1 cellular context compared by ENCODE assay signal in genomic region chr17:19377602-19378415, GRCh38.
TF ChIP-seq lines count a peak whose summit lies in the region.

No MANE protein-coding gene starts in this region.

TF ChIP-seq in K562, 482 proteins besides CTCF, POLR2A, EP300 and RAD21 (continued from another document and continues in another):
- TF ChIP-seq TSHZ1 (CRISPR knock-in tag; IDR thresholded peaks at IDR 0.05) = no peak
- peak; percentile 74 for TF ChIP-seq KDM5B (IDR thresholded peaks at IDR 0.05; ENCODE audit: insufficient replicate concordance, low read depth, low read length)
- TF ChIP-seq STAT6 (CRISPR knock-in tag; IDR thresholded peaks at IDR 0.05) = no peak
- TF ChIP-seq LCOR (CRISPR knock-in tag; IDR thresholded peaks at IDR 0.05) = peak; percentile 67; the same call in 1 of the 2 replicates
- TF ChIP-seq HDAC3 (IDR thresholded peaks at IDR 0.05; ENCODE audit: borderline replicate concordance, partially characterized antibody) = no peak
- no peak for TF ChIP-seq ZNF316 (IDR thresholded peaks at IDR 0.05)
- no peak for TF ChIP-seq ID3 (CRISPR knock-in tag; IDR thresholded peaks at IDR 0.05)
- no peak for TF ChIP-seq ID3 (tag; IDR thresholded peaks at IDR 0.05)
- TF ChIP-seq ARID1B (IDR thresholded peaks at IDR 0.05) = no peak
- TF ChIP-seq ATF7 (IDR thresholded peaks at IDR 0.05) = peak; percentile 74; the same call in 1 of the 2 replicates
- TF ChIP-seq HIVEP1 (CRISPR knock-in tag; IDR thresholded peaks at IDR 0.05) = no peak
- TF ChIP-seq PCBP2 (IDR thresholded peaks at IDR 0.05; ENCODE audit: low read depth, low read length, poor library complexity, severe bottlenecking) = no peak
- TF ChIP-seq POLR3G (IDR thresholded peaks at IDR 0.05; ENCODE audit: extremely low read depth, insufficient read length, insufficient replicate concordance) = no peak
- TF ChIP-seq, protein P1, sequence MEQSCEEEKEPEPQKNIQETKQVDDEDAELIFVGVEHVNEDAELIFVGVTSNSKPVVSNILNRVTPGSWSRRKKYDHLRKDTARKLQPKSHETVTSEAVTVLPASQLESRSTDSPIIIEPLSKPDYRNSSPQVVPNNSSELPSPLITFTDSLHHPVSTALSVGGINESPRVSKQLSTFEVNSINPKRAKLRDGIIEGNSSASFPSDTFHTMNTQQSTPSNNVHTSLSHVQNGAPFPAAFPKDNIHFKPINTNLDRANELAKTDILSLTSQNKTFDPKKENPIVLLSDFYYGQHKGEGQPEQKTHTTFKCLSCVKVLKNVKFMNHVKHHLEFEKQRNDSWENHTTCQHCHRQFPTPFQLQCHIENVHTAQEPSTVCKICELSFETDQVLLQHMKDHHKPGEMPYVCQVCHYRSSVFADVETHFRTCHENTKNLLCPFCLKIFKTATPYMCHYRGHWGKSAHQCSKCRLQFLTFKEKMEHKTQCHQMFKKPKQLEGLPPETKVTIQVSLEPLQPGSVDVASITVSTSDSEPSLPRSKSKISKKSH (CRISPR knock-in tag; IDR thresholded peaks at IDR 0.05) = no peak
- TF ChIP-seq CSDE1 (IDR thresholded peaks at IDR 0.05) = no peak
- no peak for TF ChIP-seq HINFP (tag; conservative IDR thresholded peaks at IDR 0.05; ENCODE audit: low read depth)
- peak; percentile 9 for TF ChIP-seq HMGN3 (IDR thresholded peaks at IDR 0.05; ENCODE audit: borderline replicate concordance, extremely low read depth, insufficient read length, low read depth, low read length)
- TF ChIP-seq OTX1 (CRISPR knock-in tag; IDR thresholded peaks at IDR 0.05) = no peak
- no peak for TF ChIP-seq ZBED1 (IDR thresholded peaks at IDR 0.05)
- no peak for TF ChIP-seq ATF2 (CRISPR knock-in tag; IDR thresholded peaks at IDR 0.05)
- TF ChIP-seq ZNF24 (IDR thresholded peaks at IDR 0.05) = no peak
- TF ChIP-seq CCAR2 (IDR thresholded peaks at IDR 0.05; ENCODE audit: low read depth, low read length) = no peak
- TF ChIP-seq, protein P2, sequence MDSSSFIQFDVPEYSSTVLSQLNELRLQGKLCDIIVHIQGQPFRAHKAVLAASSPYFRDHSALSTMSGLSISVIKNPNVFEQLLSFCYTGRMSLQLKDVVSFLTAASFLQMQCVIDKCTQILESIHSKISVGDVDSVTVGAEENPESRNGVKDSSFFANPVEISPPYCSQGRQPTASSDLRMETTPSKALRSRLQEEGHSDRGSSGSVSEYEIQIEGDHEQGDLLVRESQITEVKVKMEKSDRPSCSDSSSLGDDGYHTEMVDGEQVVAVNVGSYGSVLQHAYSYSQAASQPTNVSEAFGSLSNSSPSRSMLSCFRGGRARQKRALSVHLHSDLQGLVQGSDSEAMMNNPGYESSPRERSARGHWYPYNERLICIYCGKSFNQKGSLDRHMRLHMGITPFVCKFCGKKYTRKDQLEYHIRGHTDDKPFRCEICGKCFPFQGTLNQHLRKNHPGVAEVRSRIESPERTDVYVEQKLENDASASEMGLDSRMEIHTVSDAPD (CRISPR knock-in tag; IDR thresholded peaks at IDR 0.05) = no peak
- TF ChIP-seq ZNF23 (CRISPR knock-in tag; IDR thresholded peaks at IDR 0.05) = no peak
- TF ChIP-seq FOXA3 (CRISPR knock-in tag; conservative IDR thresholded peaks at IDR 0.05 in 1 of 2, IDR thresholded peaks at IDR 0.05 in 1 of 2) = no peak
- no peak for TF ChIP-seq ZNF347 (CRISPR knock-in tag; IDR thresholded peaks at IDR 0.05; ENCODE audit: low read depth)
- TF ChIP-seq THRAP3 (IDR thresholded peaks at IDR 0.05; ENCODE audit: borderline replicate concordance) = no peak
- TF ChIP-seq ZFP36 (IDR thresholded peaks at IDR 0.05; ENCODE audit: low read depth, low read length, partially characterized antibody) = no peak
- no peak for TF ChIP-seq MEF2A (IDR thresholded peaks at IDR 0.05; ENCODE audit: control insufficient read depth, low read depth, low read length)
- peak; percentile 44; the same call in 1 of the 2 replicates for TF ChIP-seq TFAP4 (CRISPR knock-in tag; IDR thresholded peaks at IDR 0.05; ENCODE audit: borderline replicate concordance)
- TF ChIP-seq JUND (IDR thresholded peaks at IDR 0.05; ENCODE audit: borderline replicate concordance, low read depth, low read length) = peak; percentile 30; the same call in 1 of the 2 replicates
- TF ChIP-seq JUND (tag; IDR thresholded peaks at IDR 0.05; ENCODE audit: borderline replicate concordance, low read depth, low read length) = no peak
- TF ChIP-seq SMAD4 (CRISPR knock-in tag; conservative IDR thresholded peaks at IDR 0.05) = no peak
- no peak for TF ChIP-seq YBX1 (IDR thresholded peaks at IDR 0.05)
- TF ChIP-seq IFI16 (CRISPR knock-in tag; IDR thresholded peaks at IDR 0.05) = no peak
- no peak; a peak in 1 of 4 replicates for TF ChIP-seq TEAD1 (CRISPR knock-in tag; IDR thresholded peaks at IDR 0.05)
- TF ChIP-seq TFE3 (CRISPR knock-in tag; IDR thresholded peaks at IDR 0.05) = no peak
- no peak for TF ChIP-seq ZNF518B (CRISPR knock-in tag; IDR thresholded peaks at IDR 0.05)
- peak; percentile 62; the same call in 1 of the 2 replicates for TF ChIP-seq ZNF395 (CRISPR knock-in tag; IDR thresholded peaks at IDR 0.05)
